ENCODE assay signal across 8 cellular contexts in genomic region chr17:7837375-7838290, GRCh38. TPM values are rescaled to one million over a fixed set of nuclear protein-coding genes. Genes with fewer than 3 reads are reported as not detected.
DNase-seq lines count a peak whose midpoint lies in the region; ATAC-seq and TF ChIP-seq lines count a peak whose summit lies in the region.

No MANE protein-coding gene starts in this region.

- H3K36me3 Mint-ChIP-seq in chondrocyte (ENCODE audit: low read depth) = peaks cover 1% of the 10 kb centered on the region
- H3K36me3 Mint-ChIP-seq in natural killer cell treated with Interleukin-12 subunit alpha and Interleukin-12 subunit beta and Interleukin-15 and Interleukin-18, amount 100 ng/mL, for 72 hours = no peaks in the 10 kb centered on the region

- H3K36me3 ChIP-seq in GM06990 (ENCODE audit: control insufficient read depth, insufficient read depth, low read length) = no peaks in the 10 kb centered on the region; the same call in 1 of the 2 replicates

- H3K4me1 Mint-ChIP-seq in chondrocyte (ENCODE audit: low read depth) = peaks cover 67% of the 10 kb centered on the region
- peaks cover 71 to 79% of the 10 kb centered on the region in 2 donors for H3K4me1 Mint-ChIP-seq in natural killer cell treated with Interleukin-12 subunit alpha and Interleukin-12 subunit beta and Interleukin-15 and Interleukin-18, amount 100 ng/mL, for 72 hours (ENCODE audit: low read depth in 2 of 2)

- peak overlapping the region; percentile 81 for H3K4me3 ChIP-seq in GM06990 (replicated peaks; ENCODE audit: low read depth, low read length)

- no peak for DNase-seq in GM06990 (ENCODE audit: extremely low read depth, insufficient read length)
- peak; percentile 35 for DNase-seq in NCI-H345 (lab: John Stamatoyannopoulos, UW)
- no peak for DNase-seq in chondrocyte (ENCODE audit: low spot score)
- peak; percentile 15 for DNase-seq in natural killer cell treated with Interleukin-12 subunit alpha and Interleukin-12 subunit beta and Interleukin-15 and Interleukin-18, amount 100 ng/mL, for 72 hours (ENCODE audit: low spot score)
- no peak for DNase-seq in GM19240 (ENCODE audit: insufficient read length, low spot score)
- no peak for DNase-seq in GOT3 (lab: John Stamatoyannopoulos, UW)

- no peak for ATAC-seq in natural killer cell treated with Interleukin-12 subunit alpha and Interleukin-12 subunit beta and Interleukin-15 and Interleukin-18, amount 100 ng/mL, for 72 hours
- ATAC-seq in GM21717 (IDR thresholded peaks at IDR 0.05; ENCODE audit: unreplicated experiment) (no peak), HG03354 (IDR thresholded peaks at IDR 0.05; ENCODE audit: poor library complexity, severe bottlenecking, unreplicated experiment) (no peak)

- peak overlapping the region; percentile 99 for H3K27ac Mint-ChIP-seq in chondrocyte (ENCODE audit: unreplicated experiment)
- H3K27ac Mint-ChIP-seq in natural killer cell treated with Interleukin-12 subunit alpha and Interleukin-12 subunit beta and Interleukin-15 and Interleukin-18, amount 100 ng/mL, for 72 hours = peak overlapping the region; percentile 79 to 90

- H3K27me3 Mint-ChIP-seq in chondrocyte (ENCODE audit: low read depth) = peaks cover 1% of the 10 kb centered on the region
- H3K27me3 Mint-ChIP-seq in natural killer cell treated with Interleukin-12 subunit alpha and Interleukin-12 subunit beta and Interleukin-15 and Interleukin-18, amount 100 ng/mL, for 72 hours = peaks cover 0 to 2% of the 10 kb centered on the region in 2 donors

- no peaks in the 10 kb centered on the region for H3K27me3 ChIP-seq in GM06990 (replicated peaks; ENCODE audit: control insufficient read depth, insufficient read depth, low read length)

- no peak for TF ChIP-seq CTCF in GM06990 (IDR thresholded peaks at IDR 0.05; ENCODE audit: insufficient read depth, low read length, poor library complexity, severe bottlenecking)
- no peak for TF ChIP-seq CTCF in chondrocyte (IDR thresholded peaks at IDR 0.05)

- no peaks in the 10 kb centered on the region for H3K9me3 Mint-ChIP-seq in chondrocyte (ENCODE audit: low read depth)
- no peaks in the 10 kb centered on the region for H3K9me3 Mint-ChIP-seq in natural killer cell treated with Interleukin-12 subunit alpha and Interleukin-12 subunit beta and Interleukin-15 and Interleukin-18, amount 100 ng/mL, for 72 hours

- peak overlapping the region; percentile 93 for H3K4me3 Mint-ChIP-seq in chondrocyte (ENCODE audit: unreplicated experiment)
- H3K4me3 Mint-ChIP-seq in natural killer cell treated with Interleukin-12 subunit alpha and Interleukin-12 subunit beta and Interleukin-15 and Interleukin-18, amount 100 ng/mL, for 72 hours = peak overlapping the region; percentile 94

RNA-seq across cellular contexts. Expression of gene KDM6B, which starts 3.6 kb away (rescaled TPM):
- 36.6 to 38.2 TPM (median 37.4 TPM) in 3 replicates for total RNA-seq in chondrocyte
- 10 to 100 TPM; 52.0 to 67.6 TPM for total RNA-seq in natural killer cell treated with Interleukin-12 subunit alpha and Interleukin-12 subunit beta and Interleukin-15 and Interleukin-18, amount 100 ng/mL, for 72 hours

RNA-seq across cellular contexts. Expression of gene TMEM88, which starts 17.2 kb away (rescaled TPM):
- 1.6 to 1.9 TPM (median 1.8 TPM) in 3 replicates for total RNA-seq in chondrocyte
- total RNA-seq in natural killer cell treated with Interleukin-12 subunit alpha and Interleukin-12 subunit beta and Interleukin-15 and Interleukin-18, amount 100 ng/mL, for 72 hours = 1 to 10 TPM; 2.4 to 2.7 TPM

RNA-seq across cellular contexts. Expression of gene NAA38, which starts 19.7 kb away (rescaled TPM):
- 52.9 to 94.6 TPM (median 57.5 TPM) in 3 replicates for total RNA-seq in chondrocyte
- total RNA-seq in natural killer cell treated with Interleukin-12 subunit alpha and Interleukin-12 subunit beta and Interleukin-15 and Interleukin-18, amount 100 ng/mL, for 72 hours = 100 to 1,000 TPM in 1 of 2 donors, 10 to 100 TPM in 1; 54.1 to 105 TPM

RNA-seq across cellular contexts. Expression of gene CYB5D1, which starts 20.2 kb away (rescaled TPM):
- total RNA-seq in chondrocyte = 6.9 to 10.5 TPM (median 8.6 TPM) in 3 replicates
- 10 to 100 TPM; 11.3 to 12.9 TPM for total RNA-seq in natural killer cell treated with Interleukin-12 subunit alpha and Interleukin-12 subunit beta and Interleukin-15 and Interleukin-18, amount 100 ng/mL, for 72 hours

RNA-seq across cellular contexts. Expression of gene CHD3, which starts 51.0 kb away (rescaled TPM):
- 129 to 138 TPM (median 134 TPM) in 3 replicates for total RNA-seq in chondrocyte
- 100 to 1,000 TPM; 106 to 192 TPM for total RNA-seq in natural killer cell treated with Interleukin-12 subunit alpha and Interleukin-12 subunit beta and Interleukin-15 and Interleukin-18, amount 100 ng/mL, for 72 hours

Comparison
In these comparisons a context has a peak if more than half of its experiments do, and no peak if none do; other contexts are left out.
1. DNase-seq: peak in NCI-H345 (single experiment) and natural killer cell treated with Interleukin-12 subunit alpha and Interleukin-12 subunit beta and Interleukin-15 and Interleukin-18, amount 100 ng/mL, for 72 hours (single experiment); none in GM06990 (single experiment), chondrocyte (single experiment), GM19240 (single experiment) and GOT3 (single experiment).